In the genomic region with DNA sequence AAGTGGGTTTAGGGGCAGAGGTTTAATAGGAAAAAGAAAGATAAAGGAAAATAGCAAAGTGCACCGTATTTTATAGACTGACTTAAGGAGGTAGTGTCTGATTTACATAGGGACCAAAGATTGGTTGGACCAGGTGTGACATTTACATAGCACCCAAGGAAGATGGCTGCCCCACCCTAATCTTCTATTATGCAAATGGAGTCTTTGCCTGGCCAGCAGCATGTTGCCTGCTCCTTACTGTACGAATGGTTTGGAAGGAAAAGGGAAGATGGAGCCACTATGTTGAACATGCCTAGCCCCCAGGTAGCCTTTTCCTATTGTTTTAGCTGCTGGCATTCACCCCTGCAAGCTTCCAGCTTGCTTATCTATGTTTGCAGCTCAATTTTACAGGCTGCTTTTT, we compare ENCODE assay signal across 19 cellular contexts.
DNase-seq lines count a peak whose midpoint lies in the region; FAIRE-seq and TF ChIP-seq lines count a peak whose summit lies in the region.
"Had no signal": no experiment of that assay in that cellular context is flagged by ENCODE, and none has a peak within 500 bp of the region (broad histone marks: within the 10 kb centered on the region; RNA-seq: fewer than 3 reads in every experiment).

No MANE protein-coding gene starts in this region.

- H4K5ac ChIP-seq in H1 (ENCODE audit: insufficient read length, low read depth, low read length): no peak overlapping the region

- H2BK20ac ChIP-seq in H1 (ENCODE audit: low read length): no peak overlapping the region

- no peak overlapping the region for H2AFZ ChIP-seq in H1 (ENCODE audit: low read length)
- H2AFZ ChIP-seq: GM23248 had no signal

- POLR2A ChIA-PET in H1 (lab: Charles Lee; ENCODE audit: partially characterized antibody): no interaction called here

- H2BK15ac ChIP-seq in H1 (ENCODE audit: low read length): no peak overlapping the region

- H4K91ac ChIP-seq in H1 (replicated peaks; ENCODE audit: insufficient read length, low read length): no peak overlapping the region

- no peak overlapping the region for H3K23ac ChIP-seq in H1 (ENCODE audit: insufficient read length)

- no peak overlapping the region for H3K4ac ChIP-seq in H1 (replicated peaks; ENCODE audit: insufficient read length, low read depth, low read length)

- peak; percentile 5 for DNase-seq in NCI-H82 (lab: John Stamatoyannopoulos, UW)
- DNase-seq in NCI-H82 treated with DMSO at 0.1 percent for 48 hours (lab: John Stamatoyannopoulos, UW; ENCODE audit: unreplicated experiment): no peak
- DNase-seq in H1 (ENCODE audit: low read depth in 1 of 2, low spot score in 2 of 2): no peak
- peak; percentile 20 for DNase-seq in iPS DF 6.9 (ENCODE audit: low read depth, low spot score)
- no peak for DNase-seq in activated CD8-positive, alpha-beta memory T cell treated with anti-CD3 and anti-CD28 coated beads, Interleukin-2, amount 50 U/mL, for 4 hours
- DNase-seq in NCI-H2227 (lab: John Stamatoyannopoulos, UW; ENCODE audit: unreplicated experiment): no peak
- DNase-seq in NCI-H2081 (lab: John Stamatoyannopoulos, UW): no peak
- DNase-seq: AML-193; Caco-2; CD4-positive, alpha-beta T cell; GDM1; GM23248; H7 had no signal

- H3K56ac ChIP-seq in H1 (replicated peaks; ENCODE audit: insufficient read length, low read depth, low read length): no peak overlapping the region

- peak overlapping the region; percentile 27; the same call in 1 of the 2 replicates for H3K18ac ChIP-seq in H1 (ENCODE audit: extremely low read depth, low read length)

- H3K36me3 ChIP-seq in H1 (ENCODE audit: control insufficient read depth in 2 of 4, insufficient read depth in 4 of 4, low read length in 3 of 4): no peaks in the 10 kb centered on the region
- H3K36me3 ChIP-seq in iPS DF 6.9 (ENCODE audit: control insufficient read depth, insufficient read depth, low read length): no peaks in the 10 kb centered on the region

- peaks cover 0 to 4% (median 1%) of the 10 kb centered on the region in 4 experiments; a peak in 2 of 7 replicates for H3K4me1 ChIP-seq in H1 (replicated peaks in 1 of 4; ENCODE audit: control insufficient read depth in 3 of 4, insufficient read depth in 4 of 4, low read length in 3 of 4)
- H3K4me1 ChIP-seq in iPS DF 6.9 (ENCODE audit: control insufficient read depth, insufficient read depth, low read length): peaks cover 2% of the 10 kb centered on the region; the same call in 1 of the 2 replicates
- H3K4me1 ChIP-seq: A549, Caco-2 had no signal

- H3K9me3 ChIP-seq in H1 (ENCODE audit: insufficient read depth in 2 of 2, low read depth in 1 of 2, low read length in 1 of 2) (no peaks in the 10 kb centered on the region), iPS DF 6.9 (ENCODE audit: control insufficient read depth, insufficient read depth, low read length) (no peaks in the 10 kb centered on the region)
- H3K9me3 ChIP-seq: A549, Caco-2 had no signal

- TF ChIP-seq CTCF in H1 (IDR thresholded peaks at IDR 0.05; ENCODE audit: control extremely low read depth in 1 of 3, insufficient read depth in 1 of 3, low read depth in 1 of 3, low read length in 3 of 3): no peak

- FAIRE-seq in H1 (lab: Jason Lieb, UNC): peak; percentile 77
- FAIRE-seq: A549, D721Med, GM12892, GM18507 had no signal

- no peaks in the 10 kb centered on the region for H3K23me2 ChIP-seq in H1 (ENCODE audit: low read depth, low read length)

- WGBS in H1 (ENCODE audit: extremely low coverage in 1 of 2, insufficient coverage in 1 of 2, insufficient read length in 1 of 2, insufficient replicate concordance in 2 of 2, low coverage in 1 of 2, low lambda C conversion rate in 2 of 2, missing lambda C conversion rate in 1 of 2), 2 experiments: 30% methylated on average over 2 of the region's 2 CpGs; no CpG with 5 or more reads in 1 of the 2 experiments
- WGBS in iPS DF 6.9 (ENCODE audit: insufficient coverage, insufficient read length): no CpG with 5 or more reads among the region's 2 CpGs

- CTCF ChIA-PET in H1 (lab: Charles Lee; ENCODE audit: partially characterized antibody): interaction anchor here (0.6 to 1.3 kb wide), 3 partner anchors 11 to 282 kb away, joined by 3 to 4 read pairs (median 3); no protein-coding TSS in a partner anchor

- H3K9ac ChIP-seq in H1 (replicated peaks in 1 of 4; ENCODE audit: extremely low read depth in 1 of 4, low read depth in 3 of 4, low read length in 3 of 4): no peak overlapping the region
- H3K9ac ChIP-seq: GM23248 had no signal

- no peak overlapping the region for H4K8ac ChIP-seq in H1 (ENCODE audit: extremely low read depth, insufficient read depth, low read length)

- H3K27ac ChIP-seq in H1 (ENCODE audit: low read depth, low read length) (no peak overlapping the region), iPS DF 6.9 (ENCODE audit: low read length) (no peak overlapping the region)
- H3K27ac ChIP-seq: 22Rv1, A549, C4-2B, GM23248 had no signal

- H3K4me2 ChIP-seq in H1 (ENCODE audit: insufficient read depth in 1 of 2, low read depth in 2 of 2, low read length in 2 of 2): 0 out of 4 replicates have a peak overlapping the region, but pooled peaks of 1 of the 2 experiments have one; percentile 1
- H3K4me2 ChIP-seq: A549 had no signal

- H3K27me3 ChIP-seq in H1 (replicated peaks in 1 of 4; ENCODE audit: control insufficient read depth in 3 of 4, extremely low read depth in 1 of 4, insufficient read depth in 3 of 4, low read length in 3 of 4) (no peaks in the 10 kb centered on the region), iPS DF 6.9 (ENCODE audit: control insufficient read depth, insufficient read depth, low read length) (no peaks in the 10 kb centered on the region)

- no peaks in the 10 kb centered on the region for H3K79me2 ChIP-seq in H1 (ENCODE audit: control insufficient read depth in 1 of 2, insufficient read depth in 2 of 2, low read length in 2 of 2)

- no peak for TF ChIP-seq EP300 in H1 (IDR thresholded peaks at IDR 0.05; ENCODE audit: borderline replicate concordance in 1 of 2, low read depth in 2 of 2, low read length in 2 of 2)

- H3K4me3 ChIP-seq in H1 (ENCODE audit: extremely low read depth in 1 of 4, insufficient read depth in 2 of 4, low read depth in 3 of 4, low read length in 4 of 4): no peak overlapping the region
- H3K4me3 ChIP-seq in iPS DF 6.9 (ENCODE audit: low read length): no peak overlapping the region
- H3K4me3 ChIP-seq: A549, GM23248 had no signal

- H2BK5ac ChIP-seq in H1 (ENCODE audit: low read depth, low read length): no peak overlapping the region

- H3K14ac ChIP-seq in H1 (ENCODE audit: insufficient read length): no peak overlapping the region

- TF ChIP-seq RAD21 in H1 (IDR thresholded peaks at IDR 0.05 in 1 of 2, conservative IDR thresholded peaks at IDR 0.05 in 1 of 2; ENCODE audit: low read depth in 2 of 2, low read length in 2 of 2): no peak

- no peak overlapping the region for H2BK120ac ChIP-seq in H1 (replicated peaks; ENCODE audit: low read depth, low read length)

- no peaks in the 10 kb centered on the region for H3K79me1 ChIP-seq in H1 (ENCODE audit: low read depth, low read length)

- H2AK5ac ChIP-seq in H1 (ENCODE audit: low read depth, low read length): no peak overlapping the region

- TF ChIP-seq POLR2A in H1 (IDR thresholded peaks at IDR 0.05; ENCODE audit: control extremely low read depth in 1 of 2, low read depth in 2 of 2, low read length in 2 of 2): no peak

- no peak overlapping the region for H2BK12ac ChIP-seq in H1 (ENCODE audit: low read depth, low read length)

- H4K20me1 ChIP-seq in H1 (replicated peaks in 1 of 2; ENCODE audit: control insufficient read depth in 1 of 2, insufficient read depth in 2 of 2, low read length in 2 of 2): no peaks in the 10 kb centered on the region

TF ChIP-seq in H1, 55 proteins besides CTCF, POLR2A, EP300 and RAD21 (continues in another document):
- no peak for TF ChIP-seq SIN3A (conservative IDR thresholded peaks at IDR 0.05 in 1 of 2, IDR thresholded peaks at IDR 0.05 in 1 of 2; ENCODE audit: low read depth in 1 of 2, low read length in 2 of 2)
- no peak for TF ChIP-seq KDM1A (IDR thresholded peaks at IDR 0.05; ENCODE audit: borderline replicate concordance, low read length)
- TF ChIP-seq TAF7 (optimal IDR thresholded peaks at IDR 0.05; ENCODE audit: borderline replicate concordance, low read depth, low read length): no peak
- TF ChIP-seq SIX5 (IDR thresholded peaks at IDR 0.05; ENCODE audit: low read depth, low read length): no peak
- TF ChIP-seq TCF12 (IDR thresholded peaks at IDR 0.05; ENCODE audit: low read depth, low read length): 0 out of 2 replicates have a peak, but pooled peaks have one; percentile 17
- TF ChIP-seq JUN (IDR thresholded peaks at IDR 0.05; ENCODE audit: low read depth, low read length): no peak
- no peak for TF ChIP-seq BACH1 (IDR thresholded peaks at IDR 0.05; ENCODE audit: low read length)
- TF ChIP-seq GABPA (IDR thresholded peaks at IDR 0.05; ENCODE audit: borderline replicate concordance, insufficient read depth, low read length): no peak
- TF ChIP-seq CEBPB (IDR thresholded peaks at IDR 0.05; ENCODE audit: low read depth, low read length): no peak
- TF ChIP-seq, protein P1, sequence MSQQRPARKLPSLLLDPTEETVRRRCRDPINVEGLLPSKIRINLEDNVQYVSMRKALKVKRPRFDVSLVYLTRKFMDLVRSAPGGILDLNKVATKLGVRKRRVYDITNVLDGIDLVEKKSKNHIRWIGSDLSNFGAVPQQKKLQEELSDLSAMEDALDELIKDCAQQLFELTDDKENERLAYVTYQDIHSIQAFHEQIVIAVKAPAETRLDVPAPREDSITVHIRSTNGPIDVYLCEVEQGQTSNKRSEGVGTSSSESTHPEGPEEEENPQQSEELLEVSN (IDR thresholded peaks at IDR 0.05): no peak
- TF ChIP-seq, protein P2, sequence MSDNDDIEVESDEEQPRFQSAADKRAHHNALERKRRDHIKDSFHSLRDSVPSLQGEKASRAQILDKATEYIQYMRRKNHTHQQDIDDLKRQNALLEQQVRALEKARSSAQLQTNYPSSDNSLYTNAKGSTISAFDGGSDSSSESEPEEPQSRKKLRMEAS (IDR thresholded peaks at IDR 0.05): peak; percentile 25; the same call in 1 of the 2 replicates
- no peak for TF ChIP-seq RFX5 (IDR thresholded peaks at IDR 0.05; ENCODE audit: borderline replicate concordance, low read depth, low read length)

Comparison
In these comparisons a context has a peak if more than half of its experiments do, and no peak if none do; other contexts are left out.
1. DNase-seq: peak in NCI-H82 (single experiment) and iPS DF 6.9 (single experiment); none in NCI-H82 treated with DMSO at 0.1 percent for 48 hours (single experiment), H1 (0 of 2), activated CD8-positive, alpha-beta memory T cell treated with anti-CD3 and anti-CD28 coated beads, Interleukin-2, amount 50 U/mL, for 4 hours (single experiment), NCI-H2227 (single experiment) and NCI-H2081 (0 of 2).